8 cellular contexts compared by ENCODE assay signal in the genomic region with DNA sequence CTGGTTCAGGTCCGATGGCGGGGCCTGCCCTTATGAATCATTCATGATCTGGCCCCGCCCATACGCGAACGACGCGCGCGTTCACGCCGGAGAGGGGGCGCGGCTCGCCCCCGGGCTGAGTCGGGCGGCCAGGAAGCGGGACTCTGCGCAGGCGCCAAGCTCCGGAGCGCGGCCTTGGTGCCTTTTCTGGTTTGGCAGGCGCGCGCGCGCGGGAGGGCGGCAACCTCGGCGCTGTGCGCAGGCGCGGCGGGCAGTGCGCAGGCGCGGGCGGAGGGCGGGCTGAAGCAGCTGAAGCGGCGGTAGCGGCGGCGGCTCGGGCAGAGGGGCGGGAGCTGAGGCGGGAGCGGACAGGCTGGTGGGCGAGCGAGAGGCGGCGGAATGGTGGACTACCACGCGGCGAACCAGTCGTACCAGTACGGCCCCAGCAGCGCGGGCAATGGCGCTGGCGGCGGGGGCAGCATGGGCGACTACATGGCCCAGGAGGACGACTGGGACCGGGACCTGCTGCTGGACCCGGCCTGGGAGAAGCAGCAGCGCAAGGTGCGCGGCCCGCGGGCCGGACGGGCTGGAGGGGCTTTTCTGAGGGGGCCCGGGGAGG. TPM values are rescaled to one million over a fixed set of nuclear protein-coding genes. Genes with fewer than 3 reads are reported as not detected.
DNase-seq lines count a peak whose midpoint lies in the region; ATAC-seq lines count a peak whose summit lies in the region.

A gene (plus strand): TSS at position 282 of the 598 bp plus-strand sequence. CDS start 97 bp downstream, at position 379.

- no peaks in the 10 kb centered on the region for H3K9me3 Mint-ChIP-seq in IgD-negative memory B cell

- no peaks in the 10 kb centered on the region for H3K27me3 Mint-ChIP-seq in IgD-negative memory B cell

- peak; percentile 78 for ATAC-seq in GM21529 (IDR thresholded peaks at IDR 0.05; ENCODE audit: unreplicated experiment)

- peak within 1 kb of the TSS; percentile 73 to 97 (median 90) for H3K4me3 Mint-ChIP-seq in IgD-negative memory B cell

- peak within 1 kb of the TSS; percentile 99 for H3K27ac ChIP-seq in epithelial cell of prostate

- DNase-seq in DMS153 (lab: John Stamatoyannopoulos, UW) (peak; percentile 94), OCI-M1 (lab: John Stamatoyannopoulos, UW) (peak; percentile 99), activated T-cell treated with anti-CD3 and anti-CD28 coated beads for 48 hours (ENCODE audit: low read depth) (peak; percentile 100), epithelial cell of prostate (ENCODE audit: low read depth, low spot score) (peak; percentile 72), mucosa of gallbladder (ENCODE audit: low spot score) (peak; percentile 100)
- DNase-seq in stimulated activated CD8-positive, alpha-beta memory T cell treated with anti-CD3 and anti-CD28 coated beads, Interleukin-4, amount 100 ng/mL, for 24 hours (ENCODE audit: low read depth) = peak; percentile 100

- H3K27ac Mint-ChIP-seq in IgD-negative memory B cell = peak within 1 kb of the TSS; percentile 52 to 94 (median 93)

- peaks cover 23 to 31% (median 31%) of the 10 kb centered on the region in 3 donors for H3K4me1 Mint-ChIP-seq in IgD-negative memory B cell

- no peaks in the 10 kb centered on the region for H3K36me3 Mint-ChIP-seq in IgD-negative memory B cell

RNA-seq across cellular contexts. Expression of the gene that starts here (rescaled TPM):
- polyA plus RNA-seq in IgD-negative memory B cell = 21.8 TPM
- total RNA-seq in mucosa of gallbladder = 628 TPM

Comparison
In these comparisons a context has a peak if more than half of its experiments do, and no peak if none do; other contexts are left out.
1. Peak in every context shown above with its lines: DNase-seq, ATAC-seq and H3K27ac ChIP-seq.